In the genomic region with DNA sequence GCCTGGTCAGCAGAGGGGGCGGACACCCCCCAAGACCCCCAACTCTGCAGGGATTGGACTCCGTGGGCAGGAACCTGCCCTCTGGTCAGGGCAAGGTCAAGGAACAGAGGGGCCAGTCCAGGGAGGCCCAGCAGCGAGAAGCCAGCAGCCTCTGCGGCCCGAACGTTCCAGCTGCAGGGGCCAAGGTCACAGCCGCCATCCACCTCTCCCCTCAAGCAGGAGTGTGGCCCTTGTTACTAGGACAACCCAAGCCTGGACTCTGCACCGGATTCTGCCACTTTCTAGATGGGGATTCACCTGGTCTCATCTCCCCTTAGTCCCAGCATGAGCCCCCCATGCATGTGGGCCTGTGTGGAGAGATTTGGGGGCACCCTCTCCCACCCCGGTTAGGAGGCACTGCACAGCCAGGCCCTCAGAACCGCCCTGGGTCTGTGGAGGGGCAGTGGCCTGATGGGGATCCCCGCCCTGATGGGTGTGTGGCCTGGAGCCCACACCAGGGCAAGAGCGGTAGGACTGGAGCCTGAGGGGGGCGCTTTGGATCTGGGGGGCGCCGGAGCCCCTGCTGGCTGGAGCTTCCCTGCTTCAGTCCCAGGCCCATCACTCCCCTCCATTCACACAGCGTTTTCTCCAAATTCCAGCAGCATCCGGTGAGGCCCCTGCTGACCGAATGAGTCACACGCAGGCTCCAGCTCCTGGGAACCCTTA, we compare ENCODE assay signal across 10 cellular contexts. TPM values are rescaled to one million over a fixed set of nuclear protein-coding genes. Genes with fewer than 3 reads are reported as not detected.
"Had no signal": no experiment of that assay in that cellular context is flagged by ENCODE, and none has a peak within 500 bp of the region (broad histone marks: within the 10 kb centered on the region; RNA-seq: fewer than 3 reads in every experiment).

No MANE protein-coding gene starts in this region.

- DNase-seq: IMR-90, KBM-7, KG1 had no signal

- FAIRE-seq: HTR-8/SVneo, K562 had no signal

- H3K9ac ChIP-seq: KMS-11 had no signal

- ATAC-seq: K562 had no signal

- H3K4me3 ChIP-seq: K562 had no signal

- H3K4me2 ChIP-seq: KMS-11 had no signal

- H3K27ac ChIP-seq: HL-60, KMS-11 had no signal

RNA-seq across cellular contexts. Expression of gene ADGRA1, which starts 18.1 kb away (rescaled TPM):
- total RNA-seq: HT-29, HT1080, IMR-90, K562 had no signal
- polyA plus RNA-seq: IgD-negative memory B cell, IMR-90, K562 had no signal

RNA-seq across cellular contexts. Expression of gene KNDC1, which starts 54.2 kb away (rescaled TPM):
- total RNA-seq: HT1080 had no signal
